In genomic region chrX:24154490-24155034, GRCh38 we compare ENCODE assay signal across 15 cellular contexts. TPM values are rescaled to one million over a fixed set of nuclear protein-coding genes. Genes with fewer than 3 reads are reported as not detected.
DNase-seq lines count a peak whose midpoint lies in the region; ATAC-seq and TF ChIP-seq lines count a peak whose summit lies in the region.
"Had no signal": no experiment of that assay in that cellular context is flagged by ENCODE, and none has a peak within 500 bp of the region (broad histone marks: within the 10 kb centered on the region; RNA-seq: fewer than 3 reads in every experiment).

No MANE protein-coding gene starts in this region.

- peak overlapping the region; percentile 50 for H3K27ac ChIP-seq in foreskin keratinocyte
- no peak overlapping the region for H3K27ac ChIP-seq in lower lobe of right lung

- peak overlapping the region; percentile 85 for H3K27ac Mint-ChIP-seq in activated naive CD8-positive, alpha-beta T cell
- H3K27ac Mint-ChIP-seq in activated naive CD8-positive, alpha-beta T cell treated with anti-CD3 and anti-CD28 coated beads, Interleukin-2, amount 50 U/mL, for 24 hours = no peak overlapping the region
- H3K27ac Mint-ChIP-seq in stimulated activated naive CD8-positive, alpha-beta T cell treated with anti-CD3 and anti-CD28 coated beads, Interleukin-15, amount 100 ng/mL, for 72 hours = peak overlapping the region; percentile 54 to 81
- H3K27ac Mint-ChIP-seq: activated T-helper 1 cell treated with anti-CD3 and anti-CD28 coated beads, Interleukin-12 subunit alpha, Interleukin-12 subunit beta, Interleukin-2, Interleukin-4 antibody, amounts not matched to agents 30 ng/mL and 10 ng/mL and 1 ng/mL, durations not matched to agents 14 hours and 24 hours and 36 hours; dendritic cell treated with granulocyte-macrophage colony-stimulating factor and Interleukin-4, amounts not matched to agents 40 ng/mL and 50 ng/mL, for 4 days had no signal

- no peak for ATAC-seq in activated naive CD8-positive, alpha-beta T cell treated with anti-CD3 and anti-CD28 coated beads, Interleukin-2, amount 50 U/mL, for 24 hours
- peak; percentile 32; the same call in 2 of the 3 replicates for ATAC-seq in SK-N-SH treated with all-trans-retinoic acid at 6 μM for 48 hours
- no peak for ATAC-seq in foreskin keratinocyte
- ATAC-seq in stimulated activated naive CD8-positive, alpha-beta T cell treated with anti-CD3 and anti-CD28 coated beads, Interleukin-15, amount 100 ng/mL, for 72 hours = no peak
- ATAC-seq in lower lobe of right lung = no peak

- H3K27me3 Mint-ChIP-seq in activated naive CD8-positive, alpha-beta T cell = no peaks in the 10 kb centered on the region
- no peaks in the 10 kb centered on the region for H3K27me3 Mint-ChIP-seq in activated naive CD8-positive, alpha-beta T cell treated with anti-CD3 and anti-CD28 coated beads, Interleukin-2, amount 50 U/mL, for 24 hours
- H3K27me3 Mint-ChIP-seq in stimulated activated naive CD8-positive, alpha-beta T cell treated with anti-CD3 and anti-CD28 coated beads, Interleukin-15, amount 100 ng/mL, for 72 hours = no peaks in the 10 kb centered on the region
- H3K27me3 Mint-ChIP-seq: dendritic cell treated with granulocyte-macrophage colony-stimulating factor and Interleukin-4, amounts not matched to agents 40 ng/mL and 50 ng/mL, for 4 days had no signal

- no peaks in the 10 kb centered on the region for H3K36me3 ChIP-seq in lower lobe of right lung

- H3K4me3 ChIP-seq in lower lobe of right lung = no peak overlapping the region

- no peaks in the 10 kb centered on the region for H3K27me3 ChIP-seq in foreskin keratinocyte
- H3K27me3 ChIP-seq in lower lobe of right lung (ENCODE audit: low read depth) = no peaks in the 10 kb centered on the region

- no peak for TF ChIP-seq CTCF in foreskin keratinocyte (conservative IDR thresholded peaks at IDR 0.05)
- TF ChIP-seq CTCF in lower lobe of right lung (IDR thresholded peaks at IDR 0.05) = no peak

- H3K36me3 Mint-ChIP-seq in activated naive CD8-positive, alpha-beta T cell = peaks cover 6% of the 10 kb centered on the region
- peaks cover 29% of the 10 kb centered on the region for H3K36me3 Mint-ChIP-seq in activated naive CD8-positive, alpha-beta T cell treated with anti-CD3 and anti-CD28 coated beads, Interleukin-2, amount 50 U/mL, for 24 hours (ENCODE audit: low read depth)

- intact Hi-C loops in lower lobe of right lung (cut with DNase I) = no loop called here

- DNase-seq in activated naive CD8-positive, alpha-beta T cell treated with anti-CD3 and anti-CD28 coated beads, Interleukin-2, amount 50 U/mL, for 24 hours = no peak
- DNase-seq in foreskin keratinocyte = no peak
- no peak for DNase-seq in stimulated activated naive CD8-positive, alpha-beta T cell treated with anti-CD3 and anti-CD28 coated beads, Interleukin-15, amount 100 ng/mL, for 72 hours
- no peak for DNase-seq in lower lobe of right lung
- DNase-seq in NCI-H146 (lab: John Stamatoyannopoulos, UW) = no peak
- DNase-seq in iPS-NIHi7 (ENCODE audit: extremely low spot score) = no peak
- DNase-seq: KBM-7, NCI-H1417, NCI-H345, posterior cingulate gyrus, T1000 had no signal

- H3K9me3 Mint-ChIP-seq in activated naive CD8-positive, alpha-beta T cell (ENCODE audit: low read depth) = no peaks in the 10 kb centered on the region
- H3K9me3 Mint-ChIP-seq in activated naive CD8-positive, alpha-beta T cell treated with anti-CD3 and anti-CD28 coated beads, Interleukin-2, amount 50 U/mL, for 24 hours = no peaks in the 10 kb centered on the region
- H3K9me3 Mint-ChIP-seq in stimulated activated naive CD8-positive, alpha-beta T cell treated with anti-CD3 and anti-CD28 coated beads, Interleukin-15, amount 100 ng/mL, for 72 hours = no peaks in the 10 kb centered on the region
- H3K9me3 Mint-ChIP-seq: activated T-helper 1 cell treated with anti-CD3 and anti-CD28 coated beads, Interleukin-12 subunit alpha, Interleukin-12 subunit beta, Interleukin-2, Interleukin-4 antibody, amounts not matched to agents 30 ng/mL and 10 ng/mL and 1 ng/mL, durations not matched to agents 14 hours and 24 hours and 36 hours; dendritic cell treated with granulocyte-macrophage colony-stimulating factor and Interleukin-4, amounts not matched to agents 40 ng/mL and 50 ng/mL, for 4 days had no signal

- H3K9me3 ChIP-seq in lower lobe of right lung = no peaks in the 10 kb centered on the region

- peak overlapping the region; percentile 69 for H3K4me3 Mint-ChIP-seq in activated naive CD8-positive, alpha-beta T cell
- H3K4me3 Mint-ChIP-seq in activated naive CD8-positive, alpha-beta T cell treated with anti-CD3 and anti-CD28 coated beads, Interleukin-2, amount 50 U/mL, for 24 hours = no peak overlapping the region
- H3K4me3 Mint-ChIP-seq in stimulated activated naive CD8-positive, alpha-beta T cell treated with anti-CD3 and anti-CD28 coated beads, Interleukin-15, amount 100 ng/mL, for 72 hours = peak overlapping the region in 1 of 2 donors; percentile 45
- H3K4me3 Mint-ChIP-seq: activated T-helper 1 cell treated with anti-CD3 and anti-CD28 coated beads, Interleukin-12 subunit alpha, Interleukin-12 subunit beta, Interleukin-2, Interleukin-4 antibody, amounts not matched to agents 30 ng/mL and 10 ng/mL and 1 ng/mL, durations not matched to agents 14 hours and 24 hours and 36 hours; dendritic cell treated with granulocyte-macrophage colony-stimulating factor and Interleukin-4, amounts not matched to agents 40 ng/mL and 50 ng/mL, for 4 days had no signal

- H3K4me1 ChIP-seq in foreskin keratinocyte (peaks cover 17% of the 10 kb centered on the region), lower lobe of right lung (peaks cover 47% of the 10 kb centered on the region)

- peaks cover 64% of the 10 kb centered on the region for H3K4me1 Mint-ChIP-seq in activated naive CD8-positive, alpha-beta T cell (ENCODE audit: low read depth)
- peaks cover 61% of the 10 kb centered on the region for H3K4me1 Mint-ChIP-seq in activated naive CD8-positive, alpha-beta T cell treated with anti-CD3 and anti-CD28 coated beads, Interleukin-2, amount 50 U/mL, for 24 hours
- peaks cover 58% of the 10 kb centered on the region for H3K4me1 Mint-ChIP-seq in stimulated activated naive CD8-positive, alpha-beta T cell treated with anti-CD3 and anti-CD28 coated beads, Interleukin-15, amount 100 ng/mL, for 72 hours

TF ChIP-seq in SK-N-SH treated with all-trans-retinoic acid at 6 μM for 48 hours, 23 proteins besides CTCF, POLR2A, EP300 and RAD21:
- TF ChIP-seq ZNF70 (CRISPR knock-in tag; IDR thresholded peaks at IDR 0.05) (peak; percentile 81), ISL1 (CRISPR knock-in tag; IDR thresholded peaks at IDR 0.05) (no peak), TCF4 (CRISPR knock-in tag; IDR thresholded peaks at IDR 0.05; ENCODE audit: borderline replicate concordance) (peak; percentile 67; the same call in 1 of the 2 replicates)
- TF ChIP-seq, protein P1, sequence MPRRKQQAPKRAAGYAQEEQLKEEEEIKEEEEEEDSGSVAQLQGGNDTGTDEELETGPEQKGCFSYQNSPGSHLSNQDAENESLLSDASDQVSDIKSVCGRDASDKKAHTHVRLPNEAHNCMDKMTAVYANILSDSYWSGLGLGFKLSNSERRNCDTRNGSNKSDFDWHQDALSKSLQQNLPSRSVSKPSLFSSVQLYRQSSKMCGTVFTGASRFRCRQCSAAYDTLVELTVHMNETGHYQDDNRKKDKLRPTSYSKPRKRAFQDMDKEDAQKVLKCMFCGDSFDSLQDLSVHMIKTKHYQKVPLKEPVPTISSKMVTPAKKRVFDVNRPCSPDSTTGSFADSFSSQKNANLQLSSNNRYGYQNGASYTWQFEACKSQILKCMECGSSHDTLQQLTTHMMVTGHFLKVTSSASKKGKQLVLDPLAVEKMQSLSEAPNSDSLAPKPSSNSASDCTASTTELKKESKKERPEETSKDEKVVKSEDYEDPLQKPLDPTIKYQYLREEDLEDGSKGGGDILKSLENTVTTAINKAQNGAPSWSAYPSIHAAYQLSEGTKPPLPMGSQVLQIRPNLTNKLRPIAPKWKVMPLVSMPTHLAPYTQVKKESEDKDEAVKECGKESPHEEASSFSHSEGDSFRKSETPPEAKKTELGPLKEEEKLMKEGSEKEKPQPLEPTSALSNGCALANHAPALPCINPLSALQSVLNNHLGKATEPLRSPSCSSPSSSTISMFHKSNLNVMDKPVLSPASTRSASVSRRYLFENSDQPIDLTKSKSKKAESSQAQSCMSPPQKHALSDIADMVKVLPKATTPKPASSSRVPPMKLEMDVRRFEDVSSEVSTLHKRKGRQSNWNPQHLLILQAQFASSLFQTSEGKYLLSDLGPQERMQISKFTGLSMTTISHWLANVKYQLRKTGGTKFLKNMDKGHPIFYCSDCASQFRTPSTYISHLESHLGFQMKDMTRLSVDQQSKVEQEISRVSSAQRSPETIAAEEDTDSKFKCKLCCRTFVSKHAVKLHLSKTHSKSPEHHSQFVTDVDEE (CRISPR knock-in tag; IDR thresholded peaks at IDR 0.05) = 0 out of 2 replicates have a peak, but pooled peaks have one; percentile 46

RNA-seq across cellular contexts. Expression of gene ZFX, which starts 5.0 kb away (rescaled TPM):
- total RNA-seq in foreskin keratinocyte (21.5 and 23.3 TPM in 2 replicates), lower lobe of right lung (39.1 TPM)
- polyA plus RNA-seq in foreskin keratinocyte = 2.2 and 2.3 TPM in 2 replicates
